ENCODE assay signal across 8 cellular contexts in the genomic region with DNA sequence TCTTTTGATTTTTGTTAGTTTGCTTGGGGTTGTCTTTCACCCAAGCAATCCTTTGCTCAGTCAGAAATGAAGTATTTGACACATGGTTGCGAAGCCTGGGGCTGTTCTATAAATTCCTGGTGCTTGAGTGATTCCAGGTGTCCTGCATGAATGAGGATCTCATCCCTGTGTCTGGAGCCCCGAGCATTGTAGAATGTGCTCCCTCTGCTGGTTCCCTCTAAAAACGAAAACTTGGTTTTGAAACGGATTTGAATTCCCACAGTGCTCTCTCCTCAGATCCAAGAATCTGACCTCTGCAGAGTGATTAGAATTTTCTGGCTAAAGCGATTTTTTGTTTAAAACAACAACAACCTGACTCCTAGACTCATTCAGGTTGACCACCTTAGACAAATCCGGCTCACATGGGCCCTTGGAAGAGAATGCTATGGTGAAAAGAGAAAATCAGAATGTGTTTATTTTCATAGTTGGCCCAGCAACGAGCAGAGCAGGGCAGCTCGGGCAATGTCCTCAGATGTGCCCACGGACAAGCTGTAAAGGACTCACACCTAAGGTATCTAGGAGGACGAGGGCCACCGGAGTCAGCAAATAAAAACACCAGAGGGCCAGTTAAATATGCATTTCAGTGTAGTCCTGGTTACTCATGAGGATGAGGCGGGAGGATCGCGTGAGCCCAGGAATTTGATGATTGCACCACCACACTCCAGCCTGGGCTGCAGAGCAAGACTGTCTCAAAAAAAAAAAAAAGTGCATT. TPM values are rescaled to one million over a fixed set of nuclear protein-coding genes. Genes with fewer than 3 reads are reported as not detected.
DNase-seq lines count a peak whose midpoint lies in the region; ATAC-seq and TF ChIP-seq lines count a peak whose summit lies in the region.

No MANE protein-coding gene starts in this region.

- H3K27me3 ChIP-seq in SK-N-SH (ENCODE audit: insufficient read depth): peaks cover 26% of the 10 kb centered on the region

- CTCF ChIA-PET in SK-N-SH (lab: Yijun Ruan, JAX): interaction anchor here (0.9 to 2.4 kb wide), 10 partner anchors 11 to 130 kb away, joined by 3 to 16 read pairs (median 5); no protein-coding TSS in a partner anchor

- H3K4me3 ChIP-seq in SK-N-SH (ENCODE audit: low read depth in 2 of 2, low read length in 1 of 2): peak overlapping the region in 1 of 2 experiments; percentile 28; a peak in 1 of 4 replicates

- peak; percentile 76 for TF ChIP-seq CTCF in SK-N-SH (IDR thresholded peaks at IDR 0.05)

- H3K27ac Mint-ChIP-seq in activated CD4-positive, alpha-beta T cell treated with anti-CD3 and anti-CD28 coated beads, Interleukin-2, amount 10 ng/mL, durations not matched to agents 24 days and 14 days: no peak overlapping the region

- 39% methylated on average over 14 of the region's 14 CpGs for WGBS in SK-N-SH (ENCODE audit: low lambda C conversion rate)

- no peaks in the 10 kb centered on the region for H4K20me1 ChIP-seq in SK-N-SH (ENCODE audit: insufficient read depth)

- no peaks in the 10 kb centered on the region for H3K9me3 Mint-ChIP-seq in activated CD4-positive, alpha-beta T cell treated with anti-CD3 and anti-CD28 coated beads, Interleukin-2, amount 10 ng/mL, durations not matched to agents 24 days and 14 days

- ATAC-seq in HG02938 (IDR thresholded peaks at IDR 0.05; ENCODE audit: unreplicated experiment) (no peak), GM18511 (IDR thresholded peaks at IDR 0.05; ENCODE audit: unreplicated experiment) (no peak)

- H3K27me3 Mint-ChIP-seq in activated CD4-positive, alpha-beta T cell treated with anti-CD3 and anti-CD28 coated beads, Interleukin-2, amount 10 ng/mL, durations not matched to agents 24 days and 14 days: peaks cover 23% of the 10 kb centered on the region

- no peak for TF ChIP-seq EP300 in SK-N-SH (IDR thresholded peaks at IDR 0.05; ENCODE audit: borderline replicate concordance in 1 of 2, low read depth in 1 of 2, low read length in 1 of 2)

- H3K9me2 ChIP-seq in SK-N-SH: no peaks in the 10 kb centered on the region

- H3K9ac ChIP-seq in SK-N-SH: no peak overlapping the region

- TF ChIP-seq RAD21 in SK-N-SH (IDR thresholded peaks at IDR 0.05; ENCODE audit: low read length): peak; percentile 77

- H3K9me3 ChIP-seq in SK-N-SH: no peaks in the 10 kb centered on the region

- H3K27ac ChIP-seq in SK-N-SH (ENCODE audit: low read depth in 2 of 2, low read length in 1 of 2): no peak overlapping the region

- H3K4me1 Mint-ChIP-seq in activated CD4-positive, alpha-beta T cell treated with anti-CD3 and anti-CD28 coated beads, Interleukin-2, amount 10 ng/mL, durations not matched to agents 24 days and 14 days: peaks cover 14% of the 10 kb centered on the region

- intact Hi-C loops in activated CD4-positive, alpha-beta T cell treated with anti-CD3 and anti-CD28 coated beads, Interleukin-2, amount 10 ng/mL, durations not matched to agents 24 days and 14 days (cut with micrococcal nuclease): loop anchor here (1.0 to 2.0 kb wide), 2 partner anchors 65 to 91 kb away; no protein-coding TSS in a partner anchor

- no peaks in the 10 kb centered on the region for H3K36me3 Mint-ChIP-seq in activated CD4-positive, alpha-beta T cell treated with anti-CD3 and anti-CD28 coated beads, Interleukin-2, amount 10 ng/mL, durations not matched to agents 24 days and 14 days (ENCODE audit: low read depth)

- H3K36me3 ChIP-seq in SK-N-SH (replicated peaks in 1 of 2; ENCODE audit: control insufficient read depth in 1 of 2, insufficient read depth in 2 of 2, low read length in 1 of 2): no peaks in the 10 kb centered on the region

- H3K4me2 ChIP-seq in SK-N-SH: 0 out of 2 replicates have a peak overlapping the region, but pooled peaks have one; percentile 14

- H2AFZ ChIP-seq in SK-N-SH (ENCODE audit: low read depth): no peak overlapping the region

- no peaks in the 10 kb centered on the region for H3K79me2 ChIP-seq in SK-N-SH (ENCODE audit: insufficient read depth)

- H3K4me3 Mint-ChIP-seq in activated CD4-positive, alpha-beta T cell treated with anti-CD3 and anti-CD28 coated beads, Interleukin-2, amount 10 ng/mL, durations not matched to agents 24 days and 14 days: no peak overlapping the region

- peaks cover 0 to 7% of the 10 kb centered on the region in 2 experiments; a peak in 1 of 4 replicates for H3K4me1 ChIP-seq in SK-N-SH (ENCODE audit: control insufficient read depth in 1 of 2, insufficient read depth in 2 of 2, low read depth in 1 of 2, low read length in 1 of 2)

- POLR2A ChIA-PET in SK-N-SH (lab: Yijun Ruan, JAX): no interaction called here

- no peaks in the 10 kb centered on the region for H3F3A ChIP-seq in SK-N-SH (replicated peaks; ENCODE audit: insufficient read depth)

- peak; percentile 75 for DNase-seq in activated CD4-positive, alpha-beta T cell treated with anti-CD3 and anti-CD28 coated beads, Interleukin-2, amount 10 ng/mL, durations not matched to agents 24 days and 14 days
- no peak for DNase-seq in activated CD4-positive, alpha-beta T cell treated with anti-CD3 and anti-CD28 coated beads, Interleukin-2, amount 50 U/mL, for 48 hours
- peak; percentile 36 for DNase-seq in KG1 (lab: John Stamatoyannopoulos, UW)
- peak; percentile 82 for DNase-seq in SK-N-SH
- DNase-seq in fibroblast of gingiva (ENCODE audit: low read depth): peak; percentile 90
- DNase-seq in myocyte (ENCODE audit: low read depth): peak; percentile 70

TF ChIP-seq in SK-N-SH, 30 proteins besides CTCF, POLR2A, EP300 and RAD21 (continues in another document):
- TF ChIP-seq MXI1 (IDR thresholded peaks at IDR 0.05; ENCODE audit: low read depth, low read length): no peak
- peak; percentile 80 for TF ChIP-seq SMC3 (IDR thresholded peaks at IDR 0.05; ENCODE audit: low read depth, low read length)
- peak; percentile 68 for TF ChIP-seq TCF12 (IDR thresholded peaks at IDR 0.05)
- TF ChIP-seq, protein P1, sequence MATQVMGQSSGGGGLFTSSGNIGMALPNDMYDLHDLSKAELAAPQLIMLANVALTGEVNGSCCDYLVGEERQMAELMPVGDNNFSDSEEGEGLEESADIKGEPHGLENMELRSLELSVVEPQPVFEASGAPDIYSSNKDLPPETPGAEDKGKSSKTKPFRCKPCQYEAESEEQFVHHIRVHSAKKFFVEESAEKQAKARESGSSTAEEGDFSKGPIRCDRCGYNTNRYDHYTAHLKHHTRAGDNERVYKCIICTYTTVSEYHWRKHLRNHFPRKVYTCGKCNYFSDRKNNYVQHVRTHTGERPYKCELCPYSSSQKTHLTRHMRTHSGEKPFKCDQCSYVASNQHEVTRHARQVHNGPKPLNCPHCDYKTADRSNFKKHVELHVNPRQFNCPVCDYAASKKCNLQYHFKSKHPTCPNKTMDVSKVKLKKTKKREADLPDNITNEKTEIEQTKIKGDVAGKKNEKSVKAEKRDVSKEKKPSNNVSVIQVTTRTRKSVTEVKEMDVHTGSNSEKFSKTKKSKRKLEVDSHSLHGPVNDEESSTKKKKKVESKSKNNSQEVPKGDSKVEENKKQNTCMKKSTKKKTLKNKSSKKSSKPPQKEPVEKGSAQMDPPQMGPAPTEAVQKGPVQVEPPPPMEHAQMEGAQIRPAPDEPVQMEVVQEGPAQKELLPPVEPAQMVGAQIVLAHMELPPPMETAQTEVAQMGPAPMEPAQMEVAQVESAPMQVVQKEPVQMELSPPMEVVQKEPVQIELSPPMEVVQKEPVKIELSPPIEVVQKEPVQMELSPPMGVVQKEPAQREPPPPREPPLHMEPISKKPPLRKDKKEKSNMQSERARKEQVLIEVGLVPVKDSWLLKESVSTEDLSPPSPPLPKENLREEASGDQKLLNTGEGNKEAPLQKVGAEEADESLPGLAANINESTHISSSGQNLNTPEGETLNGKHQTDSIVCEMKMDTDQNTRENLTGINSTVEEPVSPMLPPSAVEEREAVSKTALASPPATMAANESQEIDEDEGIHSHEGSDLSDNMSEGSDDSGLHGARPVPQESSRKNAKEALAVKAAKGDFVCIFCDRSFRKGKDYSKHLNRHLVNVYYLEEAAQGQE (IDR thresholded peaks at IDR 0.05; ENCODE audit: low read depth, low read length): no peak
- TF ChIP-seq GABPA (IDR thresholded peaks at IDR 0.05; ENCODE audit: low read depth): no peak
- TF ChIP-seq EZH2phosphoT487 (IDR thresholded peaks at IDR 0.05; ENCODE audit: borderline replicate concordance, low read depth): no peak
- no peak for TF ChIP-seq SIN3A (IDR thresholded peaks at IDR 0.05; ENCODE audit: borderline replicate concordance, low read depth, low read length)
- no peak for TF ChIP-seq YY1 (IDR thresholded peaks at IDR 0.05; ENCODE audit: low read depth)
- TF ChIP-seq CHD2 (IDR thresholded peaks at IDR 0.05; ENCODE audit: low read length, partially characterized antibody): no peak
- TF ChIP-seq FOXJ3 (CRISPR knock-in tag; IDR thresholded peaks at IDR 0.05): no peak
- TF ChIP-seq ELF1 (IDR thresholded peaks at IDR 0.05): no peak
- TF ChIP-seq, protein P2, sequence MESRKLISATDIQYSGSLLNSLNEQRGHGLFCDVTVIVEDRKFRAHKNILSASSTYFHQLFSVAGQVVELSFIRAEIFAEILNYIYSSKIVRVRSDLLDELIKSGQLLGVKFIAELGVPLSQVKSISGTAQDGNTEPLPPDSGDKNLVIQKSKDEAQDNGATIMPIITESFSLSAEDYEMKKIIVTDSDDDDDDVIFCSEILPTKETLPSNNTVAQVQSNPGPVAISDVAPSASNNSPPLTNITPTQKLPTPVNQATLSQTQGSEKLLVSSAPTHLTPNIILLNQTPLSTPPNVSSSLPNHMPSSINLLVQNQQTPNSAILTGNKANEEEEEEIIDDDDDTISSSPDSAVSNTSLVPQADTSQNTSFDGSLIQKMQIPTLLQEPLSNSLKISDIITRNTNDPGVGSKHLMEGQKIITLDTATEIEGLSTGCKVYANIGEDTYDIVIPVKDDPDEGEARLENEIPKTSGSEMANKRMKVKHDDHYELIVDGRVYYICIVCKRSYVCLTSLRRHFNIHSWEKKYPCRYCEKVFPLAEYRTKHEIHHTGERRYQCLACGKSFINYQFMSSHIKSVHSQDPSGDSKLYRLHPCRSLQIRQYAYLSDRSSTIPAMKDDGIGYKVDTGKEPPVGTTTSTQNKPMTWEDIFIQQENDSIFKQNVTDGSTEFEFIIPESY (IDR thresholded peaks at IDR 0.05; ENCODE audit: borderline replicate concordance, low read depth): no peak
- TF ChIP-seq FOSL2 (IDR thresholded peaks at IDR 0.05; ENCODE audit: borderline replicate concordance, low read depth): no peak

RNA-seq across cellular contexts. Expression of a gene that starts 8.7 kb away (rescaled TPM):
- total RNA-seq in activated CD4-positive, alpha-beta T cell treated with anti-CD3 and anti-CD28 coated beads, Interleukin-2, amount 10 ng/mL, durations not matched to agents 24 days and 14 days: 0.23 and 0.28 TPM in 2 replicates
- not detected in 2 replicates for polyA plus RNA-seq in SK-N-SH (2012; rRNA removed)
- not detected in 2 replicates for polyA plus RNA-seq in SK-N-SH (2012; cell fraction: cytosol; rRNA removed)
- not detected in 2 replicates for polyA plus RNA-seq in SK-N-SH (2012; cell fraction: nucleus; rRNA removed)
- total RNA-seq in myocyte: not detected in 2 replicates
- not detected for polyA plus RNA-seq in myocyte (2012)

Comparison
In these comparisons a context has a peak if more than half of its experiments do, and no peak if none do; other contexts are left out.
1. DNase-seq: peak in activated CD4-positive, alpha-beta T cell treated with anti-CD3 and anti-CD28 coated beads, Interleukin-2, amount 10 ng/mL, durations not matched to agents 24 days and 14 days (single experiment), KG1 (single experiment), SK-N-SH (single experiment), fibroblast of gingiva (single experiment) and myocyte (single experiment); none in activated CD4-positive, alpha-beta T cell treated with anti-CD3 and anti-CD28 coated beads, Interleukin-2, amount 50 U/mL, for 48 hours (0 of 2).